In genomic region chr20:51345601-51346101, GRCh38 we compare ENCODE assay signal across 13 cellular contexts.
A peak's percentile ranks its signal among the peaks of the same experiment; 100 is the strongest.
DNase-seq lines count a peak whose midpoint lies in the region; ATAC-seq and TF ChIP-seq lines count a peak whose summit lies in the region.
"Had no signal": no experiment of that assay in that cellular context is flagged by ENCODE, and none has a peak within 500 bp of the region (broad histone marks: within the 10 kb centered on the region; RNA-seq: fewer than 3 reads in every experiment).

No MANE protein-coding gene starts in this region.

- H3K27ac ChIP-seq in colonic mucosa, result no peak overlapping the region
- H3K27ac ChIP-seq: parathyroid adenoma, thyroid gland had no signal

- no peak for TF ChIP-seq CTCF in fibroblast of mammary gland (conservative IDR thresholded peaks at IDR 0.05; ENCODE audit: control insufficient read depth, insufficient read depth, low read depth, low read length)
- no peak for TF ChIP-seq CTCF in colonic mucosa (IDR thresholded peaks at IDR 0.05)

- ATAC-seq in GM18907 (IDR thresholded peaks at IDR 0.05; ENCODE audit: unreplicated experiment), result no peak
- ATAC-seq: left lobe of liver had no signal

- no peak overlapping the region for H3K4me3 ChIP-seq in fibroblast of mammary gland (ENCODE audit: control insufficient read depth, low read depth, low read length)
- H3K4me3 ChIP-seq in colonic mucosa, result no peak overlapping the region
- H3K4me3 ChIP-seq: thyroid gland had no signal

- no peaks in the 10 kb centered on the region for H3K36me3 ChIP-seq in colonic mucosa
- H3K36me3 ChIP-seq: thyroid gland had no signal

- H3K4me1 ChIP-seq in colonic mucosa, result no peaks in the 10 kb centered on the region
- H3K4me1 ChIP-seq: parathyroid adenoma, thyroid gland had no signal

- intact Hi-C loops in colonic mucosa (cut with DNase I), result no loop called here

- no peaks in the 10 kb centered on the region for H3K27me3 ChIP-seq in colonic mucosa
- H3K27me3 ChIP-seq: thyroid gland had no signal

- no peaks in the 10 kb centered on the region for H3K9me3 ChIP-seq in colonic mucosa
- H3K9me3 ChIP-seq: thyroid gland had no signal

- DNase-seq in HS-5 (ENCODE audit: low read depth) (peak; percentile 99), SKM-1 (lab: John Stamatoyannopoulos, UW; ENCODE audit: unreplicated experiment) (peak; percentile 50), fibroblast of mammary gland (ENCODE audit: low read depth) (peak; percentile 88), smooth muscle cell of the brain vasculature (ENCODE audit: low read depth, low spot score) (peak; percentile 76), colonic mucosa (no peak), NCI-H748 treated with DMSO at 0.1 percent for 48 hours (lab: John Stamatoyannopoulos, UW) (no peak)
- no peak for DNase-seq in stimulated activated CD4-positive, alpha-beta T cell treated with anti-CD3 and anti-CD28 coated beads, Interleukin-2, amount 100 ng/mL, for 24 hours
- DNase-seq: activated CD4-positive, alpha-beta T cell treated with anti-CD3 and anti-CD28 coated beads, Interleukin-2, amount 50 U/mL, for 48 hours; NCI-H2081 treated with DMSO at 0.1 percent for 48 hours; thyroid gland had no signal

- no peak overlapping the region for H3K9ac ChIP-seq in colonic mucosa (ENCODE audit: low read depth in 2 of 2, low read length in 2 of 2)
- H3K9ac ChIP-seq: parathyroid adenoma had no signal

Comparison
In these comparisons a context has a peak if more than half of its experiments do, and no peak if none do; other contexts are left out.
1. DNase-seq: peak in HS-5 (single experiment), SKM-1 (single experiment), fibroblast of mammary gland (single experiment) and smooth muscle cell of the brain vasculature (single experiment); none in colonic mucosa (single experiment), stimulated activated CD4-positive, alpha-beta T cell treated with anti-CD3 and anti-CD28 coated beads, Interleukin-2, amount 100 ng/mL, for 24 hours (0 of 2) and NCI-H748 treated with DMSO at 0.1 percent for 48 hours (single experiment).